Comparison of ENCODE assay signal across 8 cellular contexts in the genomic region with DNA sequence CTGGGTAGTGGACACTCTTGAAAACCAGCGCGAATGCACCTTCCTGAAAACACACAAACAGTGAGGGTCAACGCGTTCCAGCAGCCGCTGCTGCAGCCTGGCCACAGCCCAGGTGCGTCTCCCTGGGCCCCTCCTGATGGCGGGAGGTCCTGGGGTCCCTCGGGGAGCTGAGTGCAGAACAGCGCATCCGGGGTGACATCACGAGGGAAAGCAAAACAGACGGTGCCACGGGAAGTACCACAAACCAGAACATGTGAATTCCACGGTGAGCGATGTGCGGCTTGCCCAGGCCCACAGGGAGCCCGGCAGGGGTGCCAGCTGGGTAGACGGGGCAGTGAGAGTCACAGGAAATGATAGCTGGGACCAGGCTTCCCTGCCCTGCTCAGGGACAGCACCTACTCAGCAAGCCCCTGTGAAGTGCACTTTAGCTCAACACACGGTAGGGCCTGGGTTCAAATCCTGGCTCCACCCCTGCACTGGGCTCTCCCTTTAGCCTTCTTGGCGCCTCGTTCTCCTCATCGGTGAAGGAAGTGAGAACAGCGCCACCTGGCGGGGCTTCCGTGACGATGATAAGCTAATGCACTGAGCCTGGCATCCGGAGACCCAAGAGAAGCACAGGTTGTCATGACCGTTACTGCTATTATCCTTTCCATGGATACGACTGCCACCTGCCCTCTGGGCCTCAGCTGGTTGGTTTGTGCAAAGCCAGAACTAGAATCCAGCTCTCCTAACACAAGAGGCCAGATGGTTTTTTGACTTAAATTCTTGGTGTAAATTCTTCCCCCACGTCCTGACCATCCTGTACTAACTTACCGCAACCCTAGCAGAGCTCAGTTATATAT. TPM values are rescaled to one million over a fixed set of nuclear protein-coding genes. Genes with fewer than 3 reads are reported as not detected.
A peak's percentile ranks its signal among the peaks of the same experiment; 100 is the strongest.
DNase-seq lines count a peak whose midpoint lies in the region; ATAC-seq, FAIRE-seq and TF ChIP-seq lines count a peak whose summit lies in the region.

No MANE protein-coding gene starts in this region.

- peaks cover 20% of the 10 kb centered on the region for H3K4me1 Mint-ChIP-seq in astrocyte (ENCODE audit: low read depth, unreplicated experiment)

- peaks cover 10% of the 10 kb centered on the region for H3K36me3 ChIP-seq in astrocyte (ENCODE audit: insufficient read depth, low read length)

- no peaks in the 10 kb centered on the region for H3K27me3 ChIP-seq in astrocyte (ENCODE audit: insufficient read depth, low read length)

- H3K27ac ChIP-seq in astrocyte (ENCODE audit: low read depth, low read length), result no peak overlapping the region

- H3K9ac ChIP-seq in astrocyte (ENCODE audit: low read length), result no peak overlapping the region

- no peaks in the 10 kb centered on the region for H3K27me3 Mint-ChIP-seq in astrocyte (ENCODE audit: low read depth, unreplicated experiment)

- no peaks in the 10 kb centered on the region for H3K9me3 Mint-ChIP-seq in astrocyte (ENCODE audit: unreplicated experiment)

- H3K79me2 ChIP-seq in astrocyte (ENCODE audit: insufficient read depth, low read length), result peaks cover 13% of the 10 kb centered on the region

- peak; percentile 60 for TF ChIP-seq CTCF in astrocyte (IDR thresholded peaks at IDR 0.05; ENCODE audit: insufficient read depth, low read depth, low read length)

- DNase-seq in NCI-H146 treated with DMSO at 0.1 percent for 48 hours (lab: John Stamatoyannopoulos, UW; ENCODE audit: unreplicated experiment) (peak; percentile 39), T-helper 9 cell (peak; percentile 83), astrocyte (ENCODE audit: low read depth) (peak; percentile 42), iPS DF 19.7 (ENCODE audit: low read depth, low spot score) (peak; percentile 71), dedifferentiated amniotic fluid mesenchymal stem cell (ENCODE audit: extremely low spot score) (no peak)
- peak; percentile 61 to 74 for DNase-seq in stimulated activated CD4-positive, alpha-beta T cell treated with anti-CD3 and anti-CD28 coated beads, Interleukin-15, amount 100 ng/mL, for 1 hour (ENCODE audit: low read depth in 1 of 2, low spot score in 1 of 2)

- no peak overlapping the region for H3K4me3 Mint-ChIP-seq in astrocyte (ENCODE audit: unreplicated experiment)

- FAIRE-seq in G401.6 (lab: Jason Lieb, UNC), result peak; percentile 53
- FAIRE-seq in astrocyte (lab: Jason Lieb, UNC), result peak; percentile 43

- no peak overlapping the region for H3K4me2 ChIP-seq in astrocyte (ENCODE audit: low read length)

- peaks cover 48% of the 10 kb centered on the region for H3K4me1 ChIP-seq in astrocyte (ENCODE audit: insufficient read depth, low read length)

- H4K20me1 ChIP-seq in astrocyte (ENCODE audit: insufficient read depth, low read length), result peaks cover 16% of the 10 kb centered on the region

- peak; percentile 46 for ATAC-seq in HG02610 (IDR thresholded peaks at IDR 0.05; ENCODE audit: unreplicated experiment)

- H3K4me3 ChIP-seq in astrocyte (ENCODE audit: insufficient read depth, low read depth, low read length), result no peak overlapping the region

- H2AFZ ChIP-seq in astrocyte (ENCODE audit: low read depth, low read length), result no peak overlapping the region

- H3K9me3 ChIP-seq in astrocyte (ENCODE audit: insufficient read depth, low read depth, low read length), result no peaks in the 10 kb centered on the region

- peaks cover 2% of the 10 kb centered on the region for H3K36me3 Mint-ChIP-seq in astrocyte (ENCODE audit: low read depth, unreplicated experiment)

- H3K27ac Mint-ChIP-seq in astrocyte (ENCODE audit: unreplicated experiment), result no peak overlapping the region

RNA-seq across cellular contexts. Expression of a gene that starts 24.6 kb away (rescaled TPM):
- total RNA-seq in astrocyte, result 14.6 and 19.0 TPM in 2 replicates

RNA-seq across cellular contexts. Expression of a gene that starts 36.6 kb away (rescaled TPM):
- total RNA-seq in astrocyte, result 31.6 and 34.0 TPM in 2 replicates
